23 cellular contexts compared by ENCODE assay signal in the genomic region with DNA sequence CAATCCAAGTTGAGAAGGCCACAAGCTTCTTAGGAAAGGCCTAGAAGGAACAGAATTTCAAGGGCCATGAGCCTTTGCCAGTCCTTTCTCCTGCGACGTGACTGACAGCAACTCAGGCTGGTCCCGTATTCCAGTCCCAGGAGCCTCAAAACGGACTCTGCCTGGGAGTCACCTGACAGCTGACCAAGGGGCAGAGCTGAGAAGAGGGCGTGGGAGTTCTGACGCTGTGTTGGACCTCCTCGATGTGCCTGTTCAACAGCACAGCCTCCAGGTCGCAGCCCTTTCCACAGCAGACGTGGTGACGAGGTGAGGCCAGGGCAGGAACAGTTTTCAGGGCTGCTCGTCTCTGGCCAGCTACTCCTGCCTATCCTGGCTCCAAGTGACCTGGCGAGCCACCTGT.
"Had no signal": no experiment of that assay in that cellular context is flagged by ENCODE, and none has a peak within 500 bp of the region (broad histone marks: within the 10 kb centered on the region; RNA-seq: fewer than 3 reads in every experiment).

No MANE protein-coding gene starts in this region.

- FAIRE-seq: colon, endometrium, frontal cortex, keratinocyte, small intestine, urothelium cell line had no signal

- H3K27ac ChIP-seq: cardiac muscle cell, left ventricle myocardium inferior, thyroid gland, VCaP had no signal

- ATAC-seq: right cardiac atrium; stimulated activated memory B cell treated with anti-CD40 and anti-IgM and Interleukin-4, amounts not matched to agents 10 μg/mL and 1 μg/mL and 100 μg/mL, for 72 hours had no signal

- H3K4me3 ChIP-seq: cardiac muscle cell, left ventricle myocardium inferior, thyroid gland had no signal

- H3K36me3 ChIP-seq: cardiac muscle cell, thyroid gland had no signal

- H3K9me3 ChIP-seq: left ventricle myocardium inferior, thyroid gland had no signal

- DNase-seq: activated CD4-positive, alpha-beta T cell treated with anti-CD3 and anti-CD28 coated beads for 1 hour; activated CD4-positive, alpha-beta T cell treated with anti-CD3 and anti-CD28 coated beads, Interleukin-2, amount 50 U/mL, for 4 hours; amniotic stem cell; erythroblast; left ventricle myocardium inferior; mammary epithelial cell; nephron progenitor cell; occipital lobe; stimulated activated CD4-positive, alpha-beta T cell treated with anti-CD3 and anti-CD28 coated beads, Interleukin-4, amount 100 ng/mL, for 24 hours; T-helper 2 cell; thyroid gland had no signal

- H3K27ac Mint-ChIP-seq: stimulated activated memory B cell treated with anti-CD40 and anti-IgM and Interleukin-4, amounts not matched to agents 10 μg/mL and 1 μg/mL and 100 μg/mL, for 72 hours had no signal

- H3K27me3 Mint-ChIP-seq: activated naive CD8-positive, alpha-beta T cell; progenitor cell of endocrine pancreas; stimulated activated memory B cell treated with anti-CD40 and anti-IgM and Interleukin-4, amounts not matched to agents 10 μg/mL and 1 μg/mL and 100 μg/mL, for 72 hours had no signal

- H3K9me3 Mint-ChIP-seq: nephron progenitor cell; stimulated activated memory B cell treated with anti-CD40 and anti-IgM and Interleukin-4, amounts not matched to agents 10 μg/mL and 1 μg/mL and 100 μg/mL, for 72 hours had no signal

- H3K4me3 Mint-ChIP-seq: activated naive CD8-positive, alpha-beta T cell; nephron progenitor cell had no signal

- H3K27me3 ChIP-seq: cardiac muscle cell, thyroid gland had no signal
